ENCODE assay signal across 8 cellular contexts in the genomic region with DNA sequence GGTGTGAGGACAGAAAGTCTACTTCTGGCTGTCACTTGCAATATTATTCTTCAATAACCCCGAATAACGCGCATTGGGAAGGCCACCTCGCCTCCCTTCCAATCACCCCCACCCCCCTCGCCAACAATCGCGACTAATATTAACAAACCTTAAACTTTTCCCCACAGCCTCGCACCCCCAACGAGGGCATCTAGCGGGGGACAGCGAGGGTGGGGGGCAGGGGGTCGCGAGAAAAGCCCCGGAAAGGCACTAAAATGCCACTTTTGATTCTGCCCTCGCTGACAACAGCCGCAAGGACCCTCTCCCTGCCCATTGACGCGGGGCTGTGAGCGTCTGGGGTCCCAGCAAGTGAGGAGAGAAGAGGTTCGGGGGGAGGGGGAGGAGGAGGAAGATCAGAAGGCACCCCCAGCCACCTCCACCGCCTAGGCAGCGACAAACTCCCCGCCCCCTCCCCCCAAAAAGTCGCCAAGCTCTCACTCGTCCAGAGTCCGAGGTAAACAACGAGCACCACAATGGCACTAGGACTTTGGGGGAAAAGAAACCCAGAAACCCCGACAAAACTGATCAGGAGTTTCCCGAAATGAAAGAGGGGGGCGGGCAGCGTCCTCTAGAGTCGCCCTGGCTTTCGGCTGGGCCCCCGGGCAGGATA. TPM values are rescaled to one million over a fixed set of nuclear protein-coding genes. Genes with fewer than 3 reads are reported as not detected.
DNase-seq lines count a peak whose midpoint lies in the region; ATAC-seq and TF ChIP-seq lines count a peak whose summit lies in the region.

No MANE protein-coding gene starts in this region.

- TF ChIP-seq CTCF in DND-41 (IDR thresholded peaks at IDR 0.05; ENCODE audit: borderline replicate concordance, extremely low read depth, low read length, poor library complexity, severe bottlenecking): no peak
- no peak for TF ChIP-seq CTCF in brain (conservative IDR thresholded peaks at IDR 0.05)

- H3K79me2 ChIP-seq in DND-41 (ENCODE audit: insufficient read depth, low read length): peaks cover 65% of the 10 kb centered on the region

- H3K27me3 Mint-ChIP-seq in brain: peaks cover 31% of the 10 kb centered on the region

- H2AFZ ChIP-seq in DND-41 (ENCODE audit: low read depth, low read length): peak overlapping the region; percentile 77

- peaks cover 53% of the 10 kb centered on the region for H3K4me1 Mint-ChIP-seq in brain

- peak overlapping the region; percentile 90 for H3K27ac ChIP-seq in DND-41 (ENCODE audit: low read length)
- H3K27ac ChIP-seq in substantia nigra (ENCODE audit: low read depth, low read length, poor library complexity, severe bottlenecking): peak overlapping the region; percentile 84

- H3K36me3 Mint-ChIP-seq in brain: peaks cover 12% of the 10 kb centered on the region

- H4K20me1 ChIP-seq in DND-41 (ENCODE audit: insufficient read depth, low read length): peaks cover 6% of the 10 kb centered on the region; the same call in 1 of the 2 replicates

- H3K9ac ChIP-seq in DND-41 (ENCODE audit: low read depth, low read length): peak overlapping the region; percentile 92

- peaks cover 50% of the 10 kb centered on the region for H3K4me1 ChIP-seq in DND-41 (ENCODE audit: insufficient read depth, low read length)

- DNase-seq in DND-41 (peak; percentile 40), HuH-7 (ENCODE audit: low spot score) (peak; percentile 52), left kidney (ENCODE audit: low read depth, low spot score) (peak; percentile 70), substantia nigra (lab: John Stamatoyannopoulos, UW) (peak in 19 of 49 donors; percentile 17 to 63 (median 50)), AML-193 (lab: John Stamatoyannopoulos, UW) (no peak), cerebellar nuclear complex (lab: John Stamatoyannopoulos, UW) (no peak), cerebellum (ENCODE audit: low spot score) (no peak)

- H3K4me3 Mint-ChIP-seq in brain: peak overlapping the region; percentile 91 to 97 (median 92)

- H3K27me3 ChIP-seq in DND-41 (ENCODE audit: insufficient read depth, low read length, poor library complexity): no peaks in the 10 kb centered on the region

- H3K4me3 ChIP-seq in DND-41 (ENCODE audit: low read depth in 1 of 2, low read length in 2 of 2): peak overlapping the region; percentile 76 to 90

- peaks cover 17% of the 10 kb centered on the region for H3K36me3 ChIP-seq in DND-41 (ENCODE audit: insufficient read depth, low read length)

- peak overlapping the region; percentile 86 to 93 (median 91) for H3K27ac Mint-ChIP-seq in brain

- H3K9me3 Mint-ChIP-seq in brain: no peaks in the 10 kb centered on the region

- peak overlapping the region; percentile 86 for H3K4me2 ChIP-seq in DND-41 (ENCODE audit: insufficient read depth, low read length)

- H3K9me3 ChIP-seq in DND-41 (ENCODE audit: insufficient read depth, low read length, severe bottlenecking): no peaks in the 10 kb centered on the region

- ATAC-seq in DND-41 (ENCODE audit: insufficient read depth, low read depth): peak; percentile 2; the same call in 1 of the 3 replicates

RNA-seq across cellular contexts. Expression of a gene that starts 0.8 kb away (rescaled TPM):
- polyA plus RNA-seq in brain (ENCODE audit: insufficient read depth, low read depth, low replicate concordance): 24.1 TPM
- total RNA-seq in cerebellum: 77.8 TPM

Comparison
In these comparisons a context has a peak if more than half of its experiments do, and no peak if none do; other contexts are left out.
1. DNase-seq: peak in DND-41 (single experiment), HuH-7 (single experiment) and left kidney (single experiment); none in AML-193 (0 of 2), cerebellar nuclear complex (0 of 2) and cerebellum (single experiment).